ENCODE assay signal across 23 cellular contexts in genomic region chr9:109791747-109792146, GRCh38. TPM values are rescaled to one million over a fixed set of nuclear protein-coding genes. Genes with fewer than 3 reads are reported as not detected.
DNase-seq lines count a peak whose midpoint lies in the region; ATAC-seq, FAIRE-seq and TF ChIP-seq lines count a peak whose summit lies in the region.
"Had no signal": no experiment of that assay in that cellular context is flagged by ENCODE, and none has a peak within 500 bp of the region (broad histone marks: within the 10 kb centered on the region; RNA-seq: fewer than 3 reads in every experiment).

No MANE protein-coding gene starts in this region.

- no peak overlapping the region for H3K4ac ChIP-seq in trophoblast cell (ENCODE audit: low read depth, low read length)

- H2BK120ac ChIP-seq in trophoblast cell (ENCODE audit: insufficient read depth, low read length, poor library complexity), result peak overlapping the region; percentile 28

- H3K9me3 ChIP-seq in liver (ENCODE audit: control insufficient read depth in 4 of 4, low read length in 3 of 4), result no peaks in the 10 kb centered on the region
- no peaks in the 10 kb centered on the region for H3K9me3 ChIP-seq in HepG2 (ENCODE audit: low read length)
- no peaks in the 10 kb centered on the region for H3K9me3 ChIP-seq in right lobe of liver
- peaks cover 3% of the 10 kb centered on the region for H3K9me3 ChIP-seq in trophoblast cell (ENCODE audit: insufficient read depth, low read depth, low read length)
- H3K9me3 ChIP-seq in Caco-2, result no peaks in the 10 kb centered on the region

- H3K36me3 ChIP-seq in liver (ENCODE audit: control insufficient read depth in 4 of 4, insufficient read depth in 3 of 4, low read depth in 1 of 4, low read length in 3 of 4), result no peaks in the 10 kb centered on the region
- H3K36me3 ChIP-seq in HepG2 (replicated peaks in 1 of 2; ENCODE audit: control insufficient read depth in 1 of 2, insufficient read depth in 2 of 2, low read length in 2 of 2), result no peaks in the 10 kb centered on the region
- H3K36me3 ChIP-seq in right lobe of liver, result no peaks in the 10 kb centered on the region
- H3K36me3 ChIP-seq in trophoblast cell (ENCODE audit: control insufficient read depth in 1 of 2, insufficient read depth in 2 of 2, low read length in 2 of 2), result no peaks in the 10 kb centered on the region
- no peaks in the 10 kb centered on the region for H3K36me3 ChIP-seq in Caco-2 (ENCODE audit: control insufficient read depth, insufficient read depth, low read length)

- H3K27ac Mint-ChIP-seq in Caco-2 (ENCODE audit: unreplicated experiment), result no peak overlapping the region

- CTCF ChIA-PET in HepG2 (lab: Yijun Ruan, JAX; ENCODE audit: low intra/inter-chr PET ratio, low total read pairs) (no interaction called here), Caco-2 (lab: Charles Lee) (no interaction called here)

- H4K91ac ChIP-seq in trophoblast cell (ENCODE audit: low read depth, low read length), result peak overlapping the region; percentile 21

- H3K4me3 ChIP-seq in liver (ENCODE audit: low read depth in 1 of 3, low read length in 3 of 3) (no peak overlapping the region), HepG2 (replicated peaks in 1 of 3; ENCODE audit: insufficient read depth in 1 of 3, low read depth in 2 of 3, low read length in 3 of 3) (no peak overlapping the region), right lobe of liver (no peak overlapping the region), trophoblast cell (ENCODE audit: low read depth, low read length) (no peak overlapping the region), Caco-2 (ENCODE audit: low read depth, low read length) (no peak overlapping the region)
- H3K4me3 ChIP-seq: K562 had no signal

- H3K27me3 Mint-ChIP-seq in Caco-2 (ENCODE audit: insufficient read depth, unreplicated experiment), result no peaks in the 10 kb centered on the region

- no peak overlapping the region for H3K23ac ChIP-seq in trophoblast cell (ENCODE audit: low read length)

- TF ChIP-seq CTCF in liver (IDR thresholded peaks at IDR 0.05; ENCODE audit: low read depth, low read length, missing input control), result no peak
- TF ChIP-seq CTCF in HepG2 (CRISPR knock-in tag; IDR thresholded peaks at IDR 0.05), result no peak
- no peak for TF ChIP-seq CTCF in right lobe of liver (IDR thresholded peaks at IDR 0.05)
- TF ChIP-seq CTCF in Caco-2 (IDR thresholded peaks at IDR 0.05; ENCODE audit: insufficient read depth in 1 of 2, low read depth in 1 of 2, low read length in 1 of 2, severe bottlenecking in 1 of 2, unreplicated experiment in 1 of 2), result no peak

- peaks cover 14% of the 10 kb centered on the region for H3K79me1 ChIP-seq in trophoblast cell (ENCODE audit: low read length)

- no peaks in the 10 kb centered on the region for H3K36me3 Mint-ChIP-seq in Caco-2 (ENCODE audit: insufficient read depth, unreplicated experiment)
- H3K36me3 Mint-ChIP-seq: CD8-positive, alpha-beta memory T cell had no signal

- BruUV-seq in HepG2 (replicated peaks; lab: Mats Ljungman, UMichigan) (no TSS peak), Caco-2 (replicated peaks; lab: Mats Ljungman, UMichigan) (no TSS peak)

- H3K18ac ChIP-seq in trophoblast cell (ENCODE audit: low read length), result no peak overlapping the region

- no peak for FAIRE-seq in HepG2 (lab: Jason Lieb, UNC)
- FAIRE-seq: D721Med, GM18507, H1, K562 had no signal

- H3K9me3 Mint-ChIP-seq in Caco-2 (ENCODE audit: unreplicated experiment), result no peaks in the 10 kb centered on the region

- H4K12ac ChIP-seq in trophoblast cell (ENCODE audit: low read depth, low read length), result no peak overlapping the region

- TF ChIP-seq POLR2A in HepG2 (IDR thresholded peaks at IDR 0.05; ENCODE audit: insufficient read depth in 1 of 2, low read depth in 2 of 2, low read length in 2 of 2) (no peak), right lobe of liver (IDR thresholded peaks at IDR 0.05) (peak; percentile 7)

- peaks cover 15% of the 10 kb centered on the region for H3K4me1 Mint-ChIP-seq in Caco-2 (ENCODE audit: low read depth, unreplicated experiment)
- H3K4me1 Mint-ChIP-seq: CD8-positive, alpha-beta memory T cell had no signal

- H3K14ac ChIP-seq in trophoblast cell (ENCODE audit: low read length), result no peak overlapping the region

- peak overlapping the region; percentile 47 for H2BK12ac ChIP-seq in trophoblast cell (ENCODE audit: low read length)

- in situ Hi-C loops in HepG2 (cut with HindIII; ENCODE audit: extremely low pct_ligation_motif_present, low pct_unique_long_range_greater_than_20kb), result no loop called here

- DNase-seq in HepG2 (ENCODE audit: low spot score) (no peak), right lobe of liver (peak in 1 of 3 donors; percentile 70), trophoblast cell (no peak), SW 1271 (lab: John Stamatoyannopoulos, UW) (no peak), Caco-2 (no peak), kidney tubule cell (ENCODE audit: low spot score) (no peak), COLO668 (lab: John Stamatoyannopoulos, UW; ENCODE audit: unreplicated experiment) (no peak)
- DNase-seq: AML-193; C1 segment of cervical spinal cord; CD8-positive, alpha-beta memory T cell; GDM1; NCI-H1092; NCI-H1436; NCI-H1930; NCI-H2227 treated with DMSO at 0.1 percent for 48 hours; NCI-H748 treated with DMSO at 0.1 percent for 48 hours; SIG-M5 had no signal

- H3K9ac ChIP-seq in liver (ENCODE audit: low read depth in 1 of 2, low read length in 2 of 2) (peak overlapping the region; percentile 19 to 28), HepG2 (ENCODE audit: insufficient read depth, low read depth, low read length) (no peak overlapping the region), trophoblast cell (ENCODE audit: low read length) (no peak overlapping the region)

- H3K27me3 ChIP-seq in liver (ENCODE audit: control insufficient read depth in 4 of 4, insufficient read depth in 4 of 4, low read length in 3 of 4), result no peaks in the 10 kb centered on the region
- H3K27me3 ChIP-seq in HepG2 (ENCODE audit: control insufficient read depth in 1 of 2, insufficient read depth in 2 of 2, low read length in 2 of 2), result no peaks in the 10 kb centered on the region
- no peaks in the 10 kb centered on the region for H3K27me3 ChIP-seq in right lobe of liver
- no peaks in the 10 kb centered on the region for H3K27me3 ChIP-seq in trophoblast cell (ENCODE audit: insufficient read depth, low read length)
- H3K27me3 ChIP-seq in Caco-2 (replicated peaks; ENCODE audit: control insufficient read depth, insufficient read depth, low read length), result no peaks in the 10 kb centered on the region

- H3K79me2 ChIP-seq in HepG2 (ENCODE audit: insufficient read depth, low read length), result no peaks in the 10 kb centered on the region
- H3K79me2 ChIP-seq in trophoblast cell (ENCODE audit: control insufficient read depth, insufficient read depth, low read length, poor library complexity), result peaks cover 3% of the 10 kb centered on the region

- no peak overlapping the region for H3K4me2 ChIP-seq in HepG2 (ENCODE audit: low read depth, low read length)
- no peak overlapping the region for H3K4me2 ChIP-seq in trophoblast cell (ENCODE audit: low read length)

- intact Hi-C loops in HepG2 (cut with micrococcal nuclease; ENCODE audit: unreplicated experiment) (no loop called here), right lobe of liver (cut with DNase I) (no loop called here), Caco-2 (cut with micrococcal nuclease; ENCODE audit: unreplicated experiment) (no loop called here)

- H3K4me1 ChIP-seq in liver (ENCODE audit: control insufficient read depth in 4 of 4, insufficient read depth in 4 of 4, low read length in 3 of 4) (peaks cover 20 to 91% (median 75%) of the 10 kb centered on the region in 4 donors), HepG2 (ENCODE audit: insufficient read depth, low read length) (peaks cover 14% of the 10 kb centered on the region), right lobe of liver (peaks cover 0 to 91% (median 34%) of the 10 kb centered on the region in 4 donors), trophoblast cell (ENCODE audit: control insufficient read depth in 1 of 2, insufficient read depth in 2 of 2, low read length in 2 of 2) (peaks cover 12 to 27% of the 10 kb centered on the region in 2 experiments), Caco-2 (peaks cover 7% of the 10 kb centered on the region; the same call in 1 of the 2 replicates)

- ATAC-seq in HepG2 (no peak), right lobe of liver (peak; percentile 49 to 74 (median 62))
- ATAC-seq: HCT116, K562 had no signal

- no peak for TF ChIP-seq EP300 in HepG2 (IDR thresholded peaks at IDR 0.05; ENCODE audit: low read depth in 2 of 2, low read length in 2 of 2)
- TF ChIP-seq EP300 in HepG2 (CRISPR knock-in tag; IDR thresholded peaks at IDR 0.05; ENCODE audit: borderline replicate concordance), result no peak

- H4K20me1 ChIP-seq in HepG2 (ENCODE audit: insufficient read depth, low read length), result no peaks in the 10 kb centered on the region

- no peak overlapping the region for H3K4me3 Mint-ChIP-seq in Caco-2 (ENCODE audit: unreplicated experiment)
- H3K4me3 Mint-ChIP-seq: CD8-positive, alpha-beta memory T cell had no signal

- H2AK5ac ChIP-seq in trophoblast cell (ENCODE audit: low read length), result no peak overlapping the region

- 27% methylated on average over 1 of the region's 1 CpG for WGBS in liver
- WGBS in HepG2 (ENCODE audit: low lambda C conversion rate), result 40% methylated on average over 1 of the region's 1 CpG
- WGBS in right lobe of liver (ENCODE audit: insufficient coverage, low coverage, low lambda C conversion rate, missing lambda C conversion rate), result 31% methylated on average over 1 of the region's 1 CpG
- no CpG with 5 or more reads among the region's 1 CpG for WGBS in trophoblast cell (ENCODE audit: extremely low coverage, insufficient coverage, insufficient read length)

- H3K27ac ChIP-seq in liver (ENCODE audit: low read depth in 1 of 2, low read length in 2 of 2), result peak overlapping the region; percentile 92 to 93
- no peak overlapping the region for H3K27ac ChIP-seq in HepG2 (ENCODE audit: extremely low read length, insufficient read depth, low read length)
- peak overlapping the region; percentile 80 to 93 (median 90) for H3K27ac ChIP-seq in right lobe of liver
- H3K27ac ChIP-seq in trophoblast cell (ENCODE audit: low read depth, low read length), result no peak overlapping the region

- no peak overlapping the region for H2BK5ac ChIP-seq in trophoblast cell (ENCODE audit: low read depth, low read length, poor library complexity)

- TF ChIP-seq RAD21 in liver (IDR thresholded peaks at IDR 0.05), result peak; percentile 6
- no peak for TF ChIP-seq RAD21 in HepG2 (CRISPR knock-in tag; IDR thresholded peaks at IDR 0.05)

- H4K8ac ChIP-seq in trophoblast cell (ENCODE audit: low read depth, low read length), result no peak overlapping the region

- POLR2A ChIA-PET in HepG2 (lab: Yijun Ruan, JAX) (no interaction called here), Caco-2 (lab: Charles Lee) (no interaction called here)

- H2AFZ ChIP-seq in HepG2 (ENCODE audit: low read length), result no peak overlapping the region
- H2AFZ ChIP-seq in trophoblast cell (ENCODE audit: insufficient read depth, low read length, poor library complexity), result no peak overlapping the region

RNA-seq across cellular contexts. Expression of gene PALM2AKAP2, which starts 11.7 kb away (rescaled TPM):
- total RNA-seq in liver (10 to 100 TPM in 1 of 2 donors, 1 to 10 TPM in 1; 4.6 to 47.9 TPM), HepG2 (2016; rRNA removed; fragmentation: Illumina TruSeq; extraction: Trizol) (1.5 and 1.8 TPM in 2 replicates), right lobe of liver (10 to 100 TPM; 26.4 to 50.3 (median 32.2) TPM), Caco-2 (2022) (0.54 and 2.4 TPM in 2 replicates)
- polyA plus RNA-seq in liver (1 to 10 TPM; 5.3 to 7.1 TPM), HepG2 (2011; rRNA removed) (0.14 and 0.25 TPM in 2 replicates)
- 0.18 TPM in 1 of 2 replicates, not detected in the other for total RNA-seq in HepG2 (2016; cell fraction: cytosol; rRNA removed; fragmentation: Illumina TruSeq; extraction: Trizol; ENCODE audit: low read depth)
- total RNA-seq in HepG2 (2016; cell fraction: insoluble cytoplasmic fraction; rRNA removed; fragmentation: Illumina TruSeq; extraction: Trizol), result 1.1 and 1.7 TPM in 2 replicates
- 0.56 and 1.2 TPM in 2 replicates for total RNA-seq in HepG2 (2016; cell fraction: membrane; rRNA removed; fragmentation: Illumina TruSeq; extraction: Trizol)
- total RNA-seq in HepG2 (2016; cell fraction: nucleus; rRNA removed; fragmentation: Illumina TruSeq; extraction: Trizol), result 0.34 and 0.87 TPM in 2 replicates
- 0.11 and 0.24 TPM in 2 replicates for polyA plus RNA-seq in HepG2 (2011; cell fraction: cytosol; rRNA removed)
- polyA plus RNA-seq in HepG2 (2011; cell fraction: nucleus; rRNA removed), result 0.16 and 0.31 TPM in 2 replicates
- 0.63 and 0.75 TPM in 2 replicates for polyA plus RNA-seq in HepG2 (2012)
- polyA plus RNA-seq in HepG2 (2016; cell fraction: cytosol; fragmentation: Illumina TruSeq; extraction: Trizol; ENCODE audit: low read depth), result not detected in 2 replicates
- 0.19 TPM in 1 of 2 replicates, not detected in the other for polyA plus RNA-seq in HepG2 (2016; cell fraction: insoluble cytoplasmic fraction; fragmentation: Illumina TruSeq; extraction: Trizol; ENCODE audit: low read depth)
- polyA plus RNA-seq in HepG2 (2016; cell fraction: membrane; fragmentation: Illumina TruSeq; extraction: Trizol; ENCODE audit: low read depth), result not detected in 2 replicates
- 0.26 and 0.41 TPM in 2 replicates for polyA plus RNA-seq in HepG2 (2016; cell fraction: nucleus; fragmentation: Illumina TruSeq; extraction: Trizol; ENCODE audit: insufficient read depth, low read depth)
- 0.04 TPM in 1 of 2 replicates, not detected in the other for polyA minus RNA-seq in HepG2 (2011; rRNA and poly(A)+ RNA removed; ENCODE audit: low replicate concordance)
- 0.20 and 0.88 TPM in 2 replicates for polyA minus RNA-seq in HepG2 (2011; cell fraction: cytosol; rRNA and poly(A)+ RNA removed)
- 0.87 and 1.5 TPM in 2 replicates for polyA minus RNA-seq in HepG2 (2011; cell fraction: nucleus; rRNA and poly(A)+ RNA removed)
- polyA plus RNA-seq in trophoblast cell (2013), result 5.6 and 6.9 TPM in 2 replicates
- total RNA-seq: CD8-positive, alpha-beta memory T cell; K562 had no signal
- polyA plus RNA-seq: K562 had no signal

Comparison
In these comparisons a context has a peak if more than half of its experiments do, and no peak if none do; other contexts are left out.
1. H3K27ac ChIP-seq: peak in liver (2 of 2) and right lobe of liver (3 of 3); none in HepG2 (single experiment) and trophoblast cell (single experiment).
2. H3K9ac ChIP-seq: peak in liver (2 of 2); none in HepG2 (single experiment) and trophoblast cell (single experiment).